ENCODE assay signal across 18 cellular contexts in the genomic region with DNA sequence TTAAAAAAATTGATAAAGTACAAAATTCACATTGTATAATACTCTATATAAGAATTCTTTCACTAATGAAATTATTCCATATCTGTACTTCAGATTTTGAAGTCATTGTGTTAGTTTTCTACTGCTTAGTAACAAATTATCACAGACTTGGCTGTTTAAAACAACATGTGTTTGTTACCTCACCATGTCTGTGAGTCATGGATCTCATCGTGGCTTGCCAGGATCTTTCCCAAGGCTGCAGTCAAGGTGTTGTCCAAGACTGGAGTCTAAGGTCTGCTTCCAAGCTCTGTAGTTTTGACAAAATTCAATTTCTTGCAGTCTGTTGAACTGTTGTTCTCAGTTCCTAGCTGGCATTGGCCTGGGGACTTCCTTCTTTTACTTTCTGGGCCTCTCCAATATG.
"Had no signal": no experiment of that assay in that cellular context is flagged by ENCODE, and none has a peak within 500 bp of the region (broad histone marks: within the 10 kb centered on the region; RNA-seq: fewer than 3 reads in every experiment).

No MANE protein-coding gene starts in this region.

- H3K4me3 Mint-ChIP-seq: activated naive CD4-positive, alpha-beta T cell treated with anti-CD3 and anti-CD28 coated beads for 36 hours; activated naive CD8-positive, alpha-beta T cell treated with anti-CD3 and anti-CD28 coated beads, Interleukin-2, amount 50 U/mL, for 24 hours; endodermal cell; nephron progenitor cell; stimulated activated naive CD8-positive, alpha-beta T cell treated with anti-CD3 and anti-CD28 coated beads, Interleukin-15, Interleukin-2, amounts not matched to agents 100 ng/mL and 50 ng/mL, for 24 hours had no signal

- H3K4me1 Mint-ChIP-seq: activated naive CD8-positive, alpha-beta T cell treated with anti-CD3 and anti-CD28 coated beads, Interleukin-2, amount 50 U/mL, for 24 hours; nephron progenitor cell had no signal

- H3K9me3 ChIP-seq: ascending aorta, prostate gland, right lobe of liver, suprapubic skin had no signal

- H3K27ac ChIP-seq: ascending aorta, dorsolateral prefrontal cortex, prostate gland, right lobe of liver, suprapubic skin, upper lobe of left lung had no signal

- H3K36me3 ChIP-seq: ascending aorta, prostate gland, right lobe of liver, suprapubic skin, upper lobe of left lung had no signal

- H3K27ac Mint-ChIP-seq: activated naive CD4-positive, alpha-beta T cell treated with anti-CD3 and anti-CD28 coated beads for 36 hours; activated naive CD8-positive, alpha-beta T cell treated with anti-CD3 and anti-CD28 coated beads, Interleukin-2, amount 50 U/mL, for 24 hours; activated T-helper 2 cell treated with anti-CD3 and anti-CD28 coated beads, Interferon-gamma antibody, Interleukin-2, Interleukin-4, amounts not matched to agents 10 μg/mL and 5 μg/mL and 100 μg/mL, durations not matched to agents 14 hours and 24 hours and 36 hours; endodermal cell; nephron progenitor cell; stimulated activated naive CD8-positive, alpha-beta T cell treated with anti-CD3 and anti-CD28 coated beads, Interleukin-15, Interleukin-2, amounts not matched to agents 100 ng/mL and 50 ng/mL, for 24 hours had no signal

- H3K27me3 Mint-ChIP-seq: activated naive CD8-positive, alpha-beta T cell treated with anti-CD3 and anti-CD28 coated beads, Interleukin-2, amount 50 U/mL, for 24 hours; stimulated activated naive CD8-positive, alpha-beta T cell treated with anti-CD3 and anti-CD28 coated beads, Interleukin-15, Interleukin-2, amounts not matched to agents 100 ng/mL and 50 ng/mL, for 24 hours had no signal

- H3K27me3 ChIP-seq: ascending aorta, dorsolateral prefrontal cortex, right lobe of liver, suprapubic skin, upper lobe of left lung had no signal

- H3K4me1 ChIP-seq: ascending aorta, prostate gland, right lobe of liver, suprapubic skin, upper lobe of left lung had no signal

- H3K4me3 ChIP-seq: ascending aorta, dorsolateral prefrontal cortex, prostate gland, right lobe of liver, suprapubic skin, upper lobe of left lung had no signal

- DNase-seq: activated CD4-positive, alpha-beta T cell treated with anti-CD3 and anti-CD28 coated beads, Interleukin-2, amount 50 U/mL, for 4 hours; activated naive CD4-positive, alpha-beta T cell treated with anti-CD3 and anti-CD28 coated beads for 36 hours; activated naive CD8-positive, alpha-beta T cell treated with anti-CD3 and anti-CD28 coated beads, Interleukin-2, amount 50 U/mL, for 24 hours; dorsolateral prefrontal cortex; endodermal cell; erythroblast; hippocampal formation; kidney; nephron progenitor cell; right lobe of liver; SW 1271; upper lobe of left lung had no signal

- ATAC-seq: activated CD4-positive, CD25-positive, alpha-beta regulatory T cell treated with anti-CD3 and anti-CD28 coated beads, Interleukin-2, amount 50 U/mL, for 24 hours; activated naive CD8-positive, alpha-beta T cell treated with anti-CD3 and anti-CD28 coated beads, Interleukin-2, amount 50 U/mL, for 24 hours; right lobe of liver had no signal
